ENCODE assay signal across 8 cellular contexts in the genomic region with DNA sequence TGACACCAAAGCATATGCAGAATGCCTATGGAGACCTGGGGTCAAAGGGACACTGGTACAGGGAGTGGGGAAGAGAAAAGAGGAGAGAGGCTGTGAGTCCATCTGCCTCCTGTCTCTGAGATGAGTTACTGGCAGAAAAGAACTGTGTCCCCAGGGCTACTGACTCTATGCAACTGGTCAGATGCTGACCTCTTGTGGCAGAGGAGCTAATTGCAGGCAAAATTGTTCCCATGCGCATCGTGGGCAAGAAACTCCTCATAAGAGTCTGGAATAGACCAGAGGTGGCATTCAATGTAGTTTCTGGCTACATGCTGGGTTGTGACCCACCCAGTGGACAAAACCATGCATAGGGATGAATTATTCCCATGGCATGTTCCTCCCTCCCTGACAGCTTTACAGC. TPM values are rescaled to one million over a fixed set of nuclear protein-coding genes. Genes with fewer than 3 reads are reported as not detected.
DNase-seq lines count a peak whose midpoint lies in the region; ATAC-seq, FAIRE-seq and TF ChIP-seq lines count a peak whose summit lies in the region.

No MANE protein-coding gene starts in this region.

- CTCF ChIA-PET in PC-9 (lab: Charles Lee) (no interaction called here), H1 (lab: Charles Lee; ENCODE audit: partially characterized antibody) (interaction anchor here (0.6 to 32.9 kb wide), 33 partner anchors 7 to 403 kb away, joined by 3 to 576 read pairs (median 4); a partner anchor contains a TSS)

- H3K4me1 ChIP-seq in PC-9 (replicated peaks; ENCODE audit: insufficient read depth) (peaks cover 24% of the 10 kb centered on the region), H1 (replicated peaks in 1 of 4; ENCODE audit: control insufficient read depth in 3 of 4, insufficient read depth in 4 of 4, low read length in 3 of 4) (peaks cover 2 to 10% (median 5%) of the 10 kb centered on the region in 4 experiments; a peak in 5 of 7 replicates)

- H3K4ac ChIP-seq in H1 (replicated peaks; ENCODE audit: insufficient read length, low read depth, low read length), result no peak overlapping the region

- peak; percentile 55 for FAIRE-seq in H1 (lab: Jason Lieb, UNC)

- intact Hi-C loops in PC-9 (cut with micrococcal nuclease; ENCODE audit: unreplicated experiment), result no loop called here

- TF ChIP-seq EP300 in H1 (IDR thresholded peaks at IDR 0.05; ENCODE audit: borderline replicate concordance in 1 of 2, low read depth in 2 of 2, low read length in 2 of 2), result no peak

- no peak overlapping the region for H2BK120ac ChIP-seq in H1 (replicated peaks; ENCODE audit: low read depth, low read length)

- no peak for TF ChIP-seq POLR2A in H1 (IDR thresholded peaks at IDR 0.05; ENCODE audit: control extremely low read depth in 1 of 2, low read depth in 2 of 2, low read length in 2 of 2)

- H3K4me3 ChIP-seq in PC-9 (no peak overlapping the region), H1 (ENCODE audit: extremely low read depth in 1 of 4, insufficient read depth in 2 of 4, low read depth in 3 of 4, low read length in 4 of 4) (no peak overlapping the region)

- H3K27me3 ChIP-seq in PC-9 (ENCODE audit: insufficient read depth, low read depth), result no peaks in the 10 kb centered on the region
- H3K27me3 ChIP-seq in H1 (replicated peaks in 1 of 4; ENCODE audit: control insufficient read depth in 3 of 4, extremely low read depth in 1 of 4, insufficient read depth in 3 of 4, low read length in 3 of 4), result 0 out of 7 replicates have a peak, but pooled peaks cover 0 to 2% (median 0%) of the 10 kb centered on the region in 4 experiments

- H4K5ac ChIP-seq in H1 (ENCODE audit: insufficient read length, low read depth, low read length), result no peak overlapping the region

- H3K79me2 ChIP-seq in PC-9 (ENCODE audit: low read depth) (no peaks in the 10 kb centered on the region), H1 (ENCODE audit: control insufficient read depth in 1 of 2, insufficient read depth in 2 of 2, low read length in 2 of 2) (no peaks in the 10 kb centered on the region)

- no peak overlapping the region for H3K18ac ChIP-seq in H1 (ENCODE audit: extremely low read depth, low read length)

- DNase-seq in SIG-M5 treated with dmso at 0.1 percent for 504 hours (lab: John Stamatoyannopoulos, UW; ENCODE audit: unreplicated experiment), result peak; percentile 50
- DNase-seq in SIG-M5 (lab: John Stamatoyannopoulos, UW), result no peak
- no peak for DNase-seq in PC-9
- peak; percentile 58 to 86 for DNase-seq in H1 (ENCODE audit: low read depth in 1 of 2, low spot score in 2 of 2)
- DNase-seq in stimulated activated CD4-positive, alpha-beta T cell treated with anti-CD3 and anti-CD28 coated beads, TNF-alpha, amount 100 ng/mL, for 24 hours (ENCODE audit: low read depth in 3 of 3), result peak in 2 of 3 experiments; percentile 2 to 50
- no peak for DNase-seq in NCI-H2107 (lab: John Stamatoyannopoulos, UW)
- no peak for DNase-seq in anterior cingulate cortex (lab: John Stamatoyannopoulos, UW)

- BruUV-seq in PC-9 (replicated peaks; lab: Mats Ljungman, UMichigan), result no TSS peak

- H3K23me2 ChIP-seq in H1 (ENCODE audit: low read depth, low read length), result no peaks in the 10 kb centered on the region

- no peak overlapping the region for H2AFZ ChIP-seq in PC-9
- no peak overlapping the region for H2AFZ ChIP-seq in H1 (ENCODE audit: low read length)

- no peak overlapping the region for H3K23ac ChIP-seq in H1 (ENCODE audit: insufficient read length)

- H3K79me1 ChIP-seq in H1 (ENCODE audit: low read depth, low read length), result no peaks in the 10 kb centered on the region

- H3K9ac ChIP-seq in H1 (replicated peaks in 1 of 4; ENCODE audit: extremely low read depth in 1 of 4, low read depth in 3 of 4, low read length in 3 of 4), result no peak overlapping the region

- no peak overlapping the region for H2AK5ac ChIP-seq in H1 (ENCODE audit: low read depth, low read length)

- H2BK20ac ChIP-seq in H1 (ENCODE audit: low read length), result no peak overlapping the region

- no peak overlapping the region for H4K91ac ChIP-seq in H1 (replicated peaks; ENCODE audit: insufficient read length, low read length)

- H3K9me3 ChIP-seq in PC-9 (ENCODE audit: insufficient read depth, low read depth) (peaks cover 3% of the 10 kb centered on the region; the same call in 1 of the 2 replicates), H1 (ENCODE audit: insufficient read depth in 2 of 2, low read depth in 1 of 2, low read length in 1 of 2) (peaks cover 8 to 12% of the 10 kb centered on the region in 2 experiments)

- no peak overlapping the region for H2BK5ac ChIP-seq in H1 (ENCODE audit: low read depth, low read length)

- no peak overlapping the region for H3K27ac ChIP-seq in PC-9
- no peak overlapping the region for H3K27ac ChIP-seq in H1 (ENCODE audit: low read depth, low read length)

- POLR2A ChIA-PET in PC-9 (lab: Charles Lee; ENCODE audit: unreplicated experiment), result no interaction called here
- POLR2A ChIA-PET in H1 (lab: Charles Lee; ENCODE audit: partially characterized antibody), result interaction anchor here (0.6 to 1.5 kb wide), 4 partner anchors 13 to 164 kb away, joined by 3 to 6 read pairs (median 3); a partner anchor contains a TSS

- TF ChIP-seq CTCF in PC-9 (conservative IDR thresholded peaks at IDR 0.05) (peak; percentile 73), H1 (IDR thresholded peaks at IDR 0.05; ENCODE audit: control extremely low read depth in 1 of 3, insufficient read depth in 1 of 3, low read depth in 1 of 3, low read length in 3 of 3) (peak; percentile 59 to 91 (median 83))

- H3K36me3 ChIP-seq in PC-9 (ENCODE audit: low read depth), result no peaks in the 10 kb centered on the region
- no peaks in the 10 kb centered on the region for H3K36me3 ChIP-seq in H1 (ENCODE audit: control insufficient read depth in 2 of 4, insufficient read depth in 4 of 4, low read length in 3 of 4)

- H3K9me2 ChIP-seq in PC-9 (ENCODE audit: insufficient read depth), result no peaks in the 10 kb centered on the region

- H3K14ac ChIP-seq in H1 (ENCODE audit: insufficient read length), result no peak overlapping the region

- no peak overlapping the region for H2BK15ac ChIP-seq in H1 (ENCODE audit: low read length)

- no peak overlapping the region for H2BK12ac ChIP-seq in H1 (ENCODE audit: low read depth, low read length)

- no peaks in the 10 kb centered on the region for H4K20me1 ChIP-seq in PC-9 (ENCODE audit: insufficient read depth)
- H4K20me1 ChIP-seq in H1 (replicated peaks in 1 of 2; ENCODE audit: control insufficient read depth in 1 of 2, insufficient read depth in 2 of 2, low read length in 2 of 2), result no peaks in the 10 kb centered on the region

- H4K8ac ChIP-seq in H1 (ENCODE audit: extremely low read depth, insufficient read depth, low read length), result no peak overlapping the region

- no peak overlapping the region for H3K56ac ChIP-seq in H1 (replicated peaks; ENCODE audit: insufficient read length, low read depth, low read length)

- peaks cover 23% of the 10 kb centered on the region for H3F3A ChIP-seq in PC-9 (ENCODE audit: insufficient read depth, low read depth)

- TF ChIP-seq RAD21 in H1 (IDR thresholded peaks at IDR 0.05 in 1 of 2, conservative IDR thresholded peaks at IDR 0.05 in 1 of 2; ENCODE audit: low read depth in 2 of 2, low read length in 2 of 2), result peak; percentile 77 to 82

- H3K4me2 ChIP-seq in PC-9 (no peak overlapping the region), H1 (ENCODE audit: insufficient read depth in 1 of 2, low read depth in 2 of 2, low read length in 2 of 2) (no peak overlapping the region)

- ATAC-seq in HG02642 (IDR thresholded peaks at IDR 0.05; ENCODE audit: poor library complexity, unreplicated experiment), result no peak

- 94% methylated on average over 2 of the region's 2 CpGs; no CpG with 5 or more reads in 1 of the 2 experiments for WGBS in H1 (ENCODE audit: extremely low coverage in 1 of 2, insufficient coverage in 1 of 2, insufficient read length in 1 of 2, insufficient replicate concordance in 2 of 2, low coverage in 1 of 2, low lambda C conversion rate in 2 of 2, missing lambda C conversion rate in 1 of 2), 2 experiments

TF ChIP-seq in H1, 55 proteins besides CTCF, POLR2A, EP300 and RAD21:
- TF ChIP-seq CREB1 (IDR thresholded peaks at IDR 0.05) (no peak), POLR2AphosphoS5 (IDR thresholded peaks at IDR 0.05; ENCODE audit: low read depth, low read length) (no peak), PHF8 (conservative IDR thresholded peaks at IDR 0.05; ENCODE audit: low read depth, low read length) (no peak), SIRT6 (IDR thresholded peaks at IDR 0.05; ENCODE audit: low read length) (no peak)

RNA-seq across cellular contexts. Expression of a gene that starts 26.1 kb away (rescaled TPM):
- total RNA-seq in PC-9 (2021), result 6.8 and 11.2 TPM in 2 replicates
- total RNA-seq in H1 (2021; fragmentation: NEBNext Ultra II Directional; extraction: Animal tissue kit (Norgen Biotek cat#: 25700)), result 1.6 and 2.3 TPM in 2 replicates
- 1.5 and 2.1 TPM in 2 replicates for polyA plus RNA-seq in H1 (2011; rRNA removed)
- 2.5 TPM for polyA plus RNA-seq in H1 (2011; cell fraction: cytosol; rRNA removed)
- 2.5 TPM for polyA plus RNA-seq in H1 (2011; cell fraction: nucleus; rRNA removed)
- 3.8 to 4.3 TPM (median 4.0 TPM) in 4 replicates for polyA plus RNA-seq in H1 (2012, experiment 1 of 2)
- 0.72 TPM for polyA plus RNA-seq in H1 (2012, experiment 2 of 2)
- 1.6 TPM for polyA plus RNA-seq in H1 (2013, experiment 1 of 2)
- 1.2 TPM for polyA plus RNA-seq in H1 (2013, experiment 2 of 2)
- polyA minus RNA-seq in H1 (2011; rRNA and poly(A)+ RNA removed), result 2.0 and 3.0 TPM in 2 replicates
- 1.8 TPM for polyA minus RNA-seq in H1 (2011; cell fraction: cytosol; rRNA and poly(A)+ RNA removed)
- 3.1 TPM for polyA minus RNA-seq in H1 (2011; cell fraction: nucleus; rRNA and poly(A)+ RNA removed)

RNA-seq across cellular contexts. Expression of a gene that starts 47.9 kb away (rescaled TPM):
- total RNA-seq in PC-9 (2021), result 3.5 and 4.8 TPM in 2 replicates
- 1.6 and 2.1 TPM in 2 replicates for total RNA-seq in H1 (2021; fragmentation: NEBNext Ultra II Directional; extraction: Animal tissue kit (Norgen Biotek cat#: 25700))
- polyA plus RNA-seq in H1 (2011; rRNA removed), result 2.5 and 3.0 TPM in 2 replicates
- 0.93 TPM for polyA plus RNA-seq in H1 (2011; cell fraction: cytosol; rRNA removed)
- 3.6 TPM for polyA plus RNA-seq in H1 (2011; cell fraction: nucleus; rRNA removed)
- polyA plus RNA-seq in H1 (2012, experiment 1 of 2), result 1.4 to 3.3 TPM (median 2.5 TPM) in 4 replicates
- 2.0 TPM for polyA plus RNA-seq in H1 (2012, experiment 2 of 2)
- polyA plus RNA-seq in H1 (2013, experiment 1 of 2), result 2.5 TPM
- 3.8 TPM for polyA plus RNA-seq in H1 (2013, experiment 2 of 2)
- 2.4 and 4.4 TPM in 2 replicates for polyA minus RNA-seq in H1 (2011; rRNA and poly(A)+ RNA removed)
- polyA minus RNA-seq in H1 (2011; cell fraction: cytosol; rRNA and poly(A)+ RNA removed), result 1.4 TPM
- 0.90 TPM for polyA minus RNA-seq in H1 (2011; cell fraction: nucleus; rRNA and poly(A)+ RNA removed)

Comparison
In these comparisons a context has a peak if more than half of its experiments do, and no peak if none do; other contexts are left out.
1. DNase-seq: peak in SIG-M5 treated with dmso at 0.1 percent for 504 hours (single experiment), H1 (2 of 2) and stimulated activated CD4-positive, alpha-beta T cell treated with anti-CD3 and anti-CD28 coated beads, TNF-alpha, amount 100 ng/mL, for 24 hours (2 of 3); none in SIG-M5 (single experiment), PC-9 (0 of 2), NCI-H2107 (single experiment) and anterior cingulate cortex (0 of 58).